In the genomic region with DNA sequence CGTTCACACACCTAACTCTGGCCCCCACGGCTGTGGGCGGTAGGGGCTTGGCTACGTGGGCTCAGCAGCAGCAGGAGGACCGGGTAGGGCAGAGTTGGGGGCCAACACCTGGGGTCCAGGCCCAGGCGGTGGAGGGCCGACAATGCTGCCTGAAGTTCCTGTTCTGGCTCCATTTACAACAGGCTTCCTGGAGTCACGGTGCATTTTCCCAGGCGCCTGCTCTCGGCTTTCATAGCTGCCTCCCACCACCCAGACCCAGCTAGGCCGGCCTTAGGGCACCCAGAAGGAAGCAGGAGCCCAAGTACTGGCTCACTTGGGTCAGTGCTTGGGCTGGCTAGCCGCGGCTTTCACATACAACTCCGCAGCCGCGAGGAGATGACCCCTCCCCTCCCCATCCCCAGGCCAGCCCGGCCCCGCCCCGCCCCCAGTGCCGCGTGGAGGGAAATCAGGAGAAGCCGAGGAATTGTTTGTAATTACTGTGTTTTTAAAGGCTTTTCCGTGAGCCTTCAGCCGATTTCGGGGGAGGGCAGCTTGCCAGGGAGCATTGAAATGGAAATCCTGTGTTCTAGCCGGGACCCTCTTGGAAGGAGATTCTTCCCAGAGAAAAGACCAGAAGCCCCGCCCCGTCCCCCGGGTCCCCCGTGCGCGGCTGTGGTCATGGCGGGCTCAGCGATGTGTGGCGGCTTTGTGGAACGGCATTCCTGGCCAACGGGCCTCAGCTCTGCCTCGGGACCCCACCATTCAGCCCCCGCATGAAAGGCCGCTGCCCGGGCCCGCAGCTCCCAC, we compare ENCODE assay signal across 15 cellular contexts. TPM values are rescaled to one million over a fixed set of nuclear protein-coding genes. Genes with fewer than 3 reads are reported as not detected.
DNase-seq lines count a peak whose midpoint lies in the region; ATAC-seq and TF ChIP-seq lines count a peak whose summit lies in the region.
"Had no signal": no experiment of that assay in that cellular context is flagged by ENCODE, and none has a peak within 500 bp of the region (broad histone marks: within the 10 kb centered on the region; RNA-seq: fewer than 3 reads in every experiment).

No MANE protein-coding gene starts in this region.

- H3K18ac ChIP-seq in mesendoderm (ENCODE audit: low read length) = peak overlapping the region; percentile 93

- H3K27ac Mint-ChIP-seq in endothelial cell (ENCODE audit: unreplicated experiment) = no peak overlapping the region
- H3K27ac Mint-ChIP-seq in naive thymus-derived CD8-positive, alpha-beta T cell = no peak overlapping the region
- H3K27ac Mint-ChIP-seq: activated naive CD8-positive, alpha-beta T cell had no signal

- H3K4me3 ChIP-seq in HUES64 (ENCODE audit: low read length) = peak overlapping the region; percentile 39
- H3K4me3 ChIP-seq in mesendoderm (ENCODE audit: low read length) = no peak overlapping the region
- H3K4me3 ChIP-seq in stomach = peak overlapping the region; percentile 20 to 31 (median 26)
- H3K4me3 ChIP-seq: lung had no signal

- peak overlapping the region; percentile 88 for H4K8ac ChIP-seq in mesendoderm (ENCODE audit: low read depth, low read length)

- peak overlapping the region; percentile 93 for H3K4ac ChIP-seq in mesendoderm (ENCODE audit: low read depth, low read length)

- no peak overlapping the region for H4K5ac ChIP-seq in mesendoderm (ENCODE audit: low read length)

- H3K36me3 Mint-ChIP-seq in endothelial cell (ENCODE audit: low read depth, unreplicated experiment) = peaks cover 6% of the 10 kb centered on the region
- no peaks in the 10 kb centered on the region for H3K36me3 Mint-ChIP-seq in naive thymus-derived CD8-positive, alpha-beta T cell
- H3K36me3 Mint-ChIP-seq: activated naive CD8-positive, alpha-beta T cell had no signal

- TF ChIP-seq CTCF in endothelial cell (IDR thresholded peaks at IDR 0.05; ENCODE audit: unreplicated experiment) (no peak), stomach (IDR thresholded peaks at IDR 0.05) (no peak)

- H3K4me3 Mint-ChIP-seq in endothelial cell (ENCODE audit: unreplicated experiment) = no peak overlapping the region
- peak overlapping the region in 1 of 10 donors; percentile 27 for H3K4me3 Mint-ChIP-seq in naive thymus-derived CD8-positive, alpha-beta T cell
- H3K4me3 Mint-ChIP-seq: activated naive CD8-positive, alpha-beta T cell had no signal

- peak overlapping the region; percentile 94 for H3K56ac ChIP-seq in mesendoderm (ENCODE audit: low read length)

- intact Hi-C loops in stomach (cut with DNase I; ENCODE audit: low total_unique reads) = no loop called here

- POLR2A ChIA-PET in naive thymus-derived CD8-positive, alpha-beta T cell (lab: Charles Lee) = no interaction called here

- H3K4me1 ChIP-seq in HUES64 (ENCODE audit: insufficient read depth, low read length) (peaks cover 34% of the 10 kb centered on the region), mesendoderm (ENCODE audit: control insufficient read depth, low read depth, low read length) (no peaks in the 10 kb centered on the region), stomach (peaks cover 0 to 17% (median 10%) of the 10 kb centered on the region in 4 donors)
- H3K4me1 ChIP-seq: Caco-2 had no signal

- WGBS in HUES64 = 5% methylated on average over 38 of the region's 42 CpGs
- WGBS in mesendoderm (ENCODE audit: extremely low coverage, insufficient coverage, low lambda C conversion rate) = no CpG with 5 or more reads among the region's 42 CpGs
- WGBS in stomach, 5 donors = 16 to 35% (median 25%) methylated on average over 19 to 42 of the region's 42 CpGs

- peak overlapping the region; percentile 95 for H2BK120ac ChIP-seq in mesendoderm (ENCODE audit: low read depth, low read length)

- no peaks in the 10 kb centered on the region for H3K27me3 Mint-ChIP-seq in endothelial cell (ENCODE audit: unreplicated experiment)
- peaks cover 9 to 29% (median 15%) of the 10 kb centered on the region in 5 donors for H3K27me3 Mint-ChIP-seq in naive thymus-derived CD8-positive, alpha-beta T cell

- in situ Hi-C loops in ACHN (cut with HindIII; ENCODE audit: low pct_ligation_motif_present, low pct_unique_long_range_greater_than_20kb, low sequenced_read_pairs) = no loop called here

- TF ChIP-seq POLR2A in stomach (IDR thresholded peaks at IDR 0.05) = no peak

- H3K9ac ChIP-seq in HUES64 (ENCODE audit: low read depth, low read length) = peak overlapping the region; percentile 85
- H3K9ac ChIP-seq in mesendoderm (ENCODE audit: low read length) = peak overlapping the region; percentile 71

- H2AK5ac ChIP-seq in mesendoderm (ENCODE audit: low read length) = no peak overlapping the region

- no peak for ATAC-seq in naive thymus-derived CD8-positive, alpha-beta T cell
- ATAC-seq: activated CD4-positive, CD25-positive, alpha-beta regulatory T cell treated with anti-CD3 and anti-CD28 coated beads, Interleukin-2, amount 50 U/mL, for 24 hours had no signal

- H3K4me1 Mint-ChIP-seq in endothelial cell (ENCODE audit: unreplicated experiment) = peaks cover 6% of the 10 kb centered on the region
- no peaks in the 10 kb centered on the region for H3K4me1 Mint-ChIP-seq in naive thymus-derived CD8-positive, alpha-beta T cell

- H3K9me3 Mint-ChIP-seq in endothelial cell (ENCODE audit: unreplicated experiment) = no peaks in the 10 kb centered on the region
- peaks cover 0 to 2% (median 0%) of the 10 kb centered on the region in 9 donors for H3K9me3 Mint-ChIP-seq in naive thymus-derived CD8-positive, alpha-beta T cell

- peak overlapping the region; percentile 63 for H2BK5ac ChIP-seq in mesendoderm (ENCODE audit: low read length)

- no peak overlapping the region for H3K23ac ChIP-seq in mesendoderm (ENCODE audit: low read length)

- peak overlapping the region; percentile 96 for H3K27ac ChIP-seq in HUES64 (ENCODE audit: low read depth, low read length)
- peak overlapping the region; percentile 96 for H3K27ac ChIP-seq in mesendoderm (ENCODE audit: low read depth, low read length)
- H3K27ac ChIP-seq in stomach = peak overlapping the region; percentile 10 to 71 (median 67)
- H3K27ac ChIP-seq: epithelial cell of prostate had no signal

- H2BK15ac ChIP-seq in mesendoderm (replicated peaks; ENCODE audit: low read depth) = peak overlapping the region; percentile 85

- H3K79me2 ChIP-seq in mesendoderm (ENCODE audit: control insufficient read depth, insufficient read depth, low read length) = no peaks in the 10 kb centered on the region

- TF ChIP-seq EP300 in stomach (IDR thresholded peaks at IDR 0.05) = no peak

- H3K9me3 ChIP-seq in HUES64 (ENCODE audit: insufficient read depth, low read depth, low read length) (no peaks in the 10 kb centered on the region), stomach (no peaks in the 10 kb centered on the region)
- H3K9me3 ChIP-seq: Caco-2 had no signal

- no peaks in the 10 kb centered on the region for H3K79me1 ChIP-seq in mesendoderm (ENCODE audit: low read length)

- no peak overlapping the region for H3K4me2 ChIP-seq in mesendoderm (ENCODE audit: low read length)

- H3K27me3 ChIP-seq in HUES64 (ENCODE audit: insufficient read depth, low read length) (no peaks in the 10 kb centered on the region), mesendoderm (ENCODE audit: insufficient read depth, low read length, poor library complexity) (no peaks in the 10 kb centered on the region), stomach (peaks cover 0 to 41% (median 0%) of the 10 kb centered on the region in 3 donors)

- H3K36me3 ChIP-seq in HUES64 (ENCODE audit: insufficient read depth, low read length) (no peaks in the 10 kb centered on the region), mesendoderm (ENCODE audit: control insufficient read depth, insufficient read depth, low read length) (no peaks in the 10 kb centered on the region), stomach (no peaks in the 10 kb centered on the region)

- peak; percentile 24 for DNase-seq in endothelial cell (ENCODE audit: low spot score)
- peak; percentile 51 for DNase-seq in mesendoderm
- DNase-seq in stomach = no peak
- DNase-seq in cortex of kidney (lab: John Stamatoyannopoulos, UW) = no peak
- no peak for DNase-seq in naive thymus-derived CD8-positive, alpha-beta T cell
- no peak for DNase-seq in ACHN
- no peak for DNase-seq in UCSD-AML1 (lab: John Stamatoyannopoulos, UW; ENCODE audit: unreplicated experiment)
- DNase-seq: Caco-2; NCI-H1105 treated with DMSO at 0.1 percent for 48 hours; stimulated activated CD4-positive, alpha-beta T cell treated with anti-CD3 and anti-CD28 coated beads, Interleukin-1b, Interleukin-23, amount 100 ng/mL, for 48 hours had no signal

RNA-seq across cellular contexts. Expression of gene PJA1, which starts 28.5 kb away (rescaled TPM):
- 43.3 TPM for polyA plus RNA-seq in HUES64 (2013, experiment 1 of 2)
- polyA plus RNA-seq in HUES64 (2013, experiment 2 of 2) = 50.7 TPM
- total RNA-seq in endothelial cell (ENCODE audit: unreplicated experiment) (11.3 TPM), stomach (10 to 100 TPM in 3 of 5 donors, 1 to 10 TPM in 2; 1.7 to 41.4 (median 24.1) TPM)
- 40.2 TPM for polyA plus RNA-seq in mesendoderm (2013, experiment 1 of 2)
- polyA plus RNA-seq in mesendoderm (2013, experiment 2 of 2) = 43.1 TPM
- polyA plus RNA-seq in stomach = 10 to 100 TPM in 2 of 3 donors, 1 to 10 TPM in 1; 8.9 to 13.1 (median 10.8) TPM
- total RNA-seq in naive thymus-derived CD8-positive, alpha-beta T cell = 10 to 100 TPM; 29.3 to 31.3 TPM
- 10 to 100 TPM; 38.5 to 62.5 (median 49.6) TPM for polyA plus RNA-seq in naive thymus-derived CD8-positive, alpha-beta T cell

Comparison
In these comparisons a context has a peak if more than half of its experiments do, and no peak if none do; other contexts are left out.
1. DNase-seq: peak in endothelial cell (single experiment) and mesendoderm (single experiment); none in stomach (single experiment), cortex of kidney (single experiment), naive thymus-derived CD8-positive, alpha-beta T cell (0 of 10), ACHN (single experiment) and UCSD-AML1 (single experiment).
2. Peak in every context shown above with its lines, with median percentiles within 50 percentile points of each other: H3K27ac ChIP-seq.